ENCODE assay signal across 8 cellular contexts in the genomic region with DNA sequence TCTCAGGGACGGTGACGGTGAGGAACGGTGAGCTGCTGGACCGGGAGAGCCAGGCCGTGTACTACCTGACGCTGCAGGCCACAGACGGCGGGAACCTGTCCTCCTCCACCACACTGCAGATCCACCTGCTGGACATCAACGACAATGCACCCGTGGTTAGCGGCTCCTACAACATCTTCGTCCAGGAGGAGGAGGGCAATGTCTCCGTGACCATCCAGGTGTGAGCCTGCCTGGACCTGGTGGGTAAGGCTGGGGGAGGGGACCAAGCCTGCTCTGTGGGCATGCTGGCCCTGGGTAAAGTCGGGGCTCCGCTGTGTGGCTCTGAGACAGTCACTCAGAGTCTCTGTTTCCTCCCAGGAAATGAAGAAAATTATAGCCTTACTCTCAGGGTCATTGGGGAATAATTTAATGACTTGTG.
A peak's percentile ranks its signal among the peaks of the same experiment; 100 is the strongest.
DNase-seq lines count a peak whose midpoint lies in the region.

No MANE protein-coding gene starts in this region.

- DNase-seq in NCI-H82 (lab: John Stamatoyannopoulos, UW), result peak; percentile 69
- no peak for DNase-seq in NCI-H82 treated with DMSO at 0.1 percent for 48 hours (lab: John Stamatoyannopoulos, UW; ENCODE audit: unreplicated experiment)
- peak; percentile 61 for DNase-seq in NCI-H774 (lab: John Stamatoyannopoulos, UW)
- peak; percentile 38 for DNase-seq in activated naive CD4-positive, alpha-beta T cell treated with anti-CD3 and anti-CD28 coated beads, Interleukin-2, amount 50 U/mL, for 16 hours
- DNase-seq in iPS DF 19.7 (ENCODE audit: low read depth, low spot score), result peak; percentile 85
- peak; percentile 14 for DNase-seq in stimulated activated CD8-positive, alpha-beta memory T cell treated with anti-CD3 and anti-CD28 coated beads, Interleukin-7, amount 100 ng/mL, for 24 hours (ENCODE audit: low read depth)
- no peak for DNase-seq in NCI-H1930 (lab: John Stamatoyannopoulos, UW)
- DNase-seq in NCI-H2029 treated with DMSO at 0.1 percent for 48 hours (lab: John Stamatoyannopoulos, UW), result no peak

Comparison
In these comparisons a context has a peak if more than half of its experiments do, and no peak if none do; other contexts are left out.
1. DNase-seq: peak in NCI-H82 (single experiment), NCI-H774 (single experiment), activated naive CD4-positive, alpha-beta T cell treated with anti-CD3 and anti-CD28 coated beads, Interleukin-2, amount 50 U/mL, for 16 hours (single experiment), iPS DF 19.7 (single experiment) and stimulated activated CD8-positive, alpha-beta memory T cell treated with anti-CD3 and anti-CD28 coated beads, Interleukin-7, amount 100 ng/mL, for 24 hours (single experiment); none in NCI-H82 treated with DMSO at 0.1 percent for 48 hours (single experiment), NCI-H1930 (0 of 2) and NCI-H2029 treated with DMSO at 0.1 percent for 48 hours (single experiment).